Comparison of ENCODE assay signal across 8 cellular contexts in the genomic region with DNA sequence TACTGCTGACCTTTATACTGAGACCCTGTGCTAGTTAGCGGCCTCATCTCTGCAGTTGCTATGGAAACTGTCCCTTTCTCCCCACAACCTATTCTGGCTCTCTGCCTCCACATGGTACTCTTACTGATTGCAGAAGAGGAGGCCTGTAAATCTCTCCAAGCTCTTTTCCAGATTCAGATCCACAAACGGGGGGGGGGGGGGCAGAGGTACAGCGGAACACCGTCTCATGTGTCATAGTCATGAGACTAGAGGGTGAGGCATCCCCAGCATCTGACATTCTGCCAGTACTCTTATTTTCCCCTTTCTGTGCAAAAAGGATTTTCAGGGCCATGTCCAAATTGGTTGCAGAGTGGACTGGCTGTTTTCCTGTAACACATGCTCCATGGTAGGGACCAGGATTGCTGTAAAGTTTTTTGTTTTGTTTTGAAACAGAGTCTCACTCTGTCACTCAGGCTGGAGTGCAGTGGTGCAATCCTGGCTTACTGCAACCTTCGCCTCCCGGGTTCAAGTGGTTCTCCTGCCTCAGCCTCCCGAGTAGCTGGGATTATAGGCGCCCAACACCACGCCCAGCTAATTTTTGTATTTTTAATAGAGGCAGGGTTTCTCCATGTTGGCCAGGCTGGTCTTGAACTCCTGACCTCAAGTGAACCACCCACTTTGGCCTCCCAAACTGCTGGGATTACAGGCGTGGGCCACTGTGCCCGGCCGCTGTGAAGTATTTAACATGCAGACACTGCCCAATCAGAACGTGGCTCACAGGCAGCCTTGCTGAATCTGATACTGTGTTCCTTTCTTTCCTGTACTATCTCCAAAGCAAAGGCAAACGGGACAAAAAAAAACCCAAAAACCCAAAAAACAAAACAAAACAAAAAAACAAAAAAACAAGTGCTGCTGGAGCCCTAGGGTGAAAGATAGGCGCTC. TPM values are rescaled to one million over a fixed set of nuclear protein-coding genes. Genes with fewer than 3 reads are reported as not detected.
DNase-seq lines count a peak whose midpoint lies in the region; ATAC-seq lines count a peak whose summit lies in the region.

No MANE protein-coding gene starts in this region.

- no peaks in the 10 kb centered on the region for H3K27me3 ChIP-seq in thymus (ENCODE audit: control insufficient read depth, insufficient read depth)

- H3K4me1 Mint-ChIP-seq in activated T-cell treated with anti-CD3 and anti-CD28 coated beads, Interleukin-2, amount 50 U/mL, for 4 hours (ENCODE audit: low read depth): peaks cover 31% of the 10 kb centered on the region
- peaks cover 30% of the 10 kb centered on the region for H3K4me1 Mint-ChIP-seq in activated CD4-positive, alpha-beta memory T cell treated with anti-CD3 and anti-CD28 coated beads for 36 hours (ENCODE audit: low read depth)

- no peak for ATAC-seq in activated T-cell treated with anti-CD3 and anti-CD28 coated beads, Interleukin-2, amount 50 U/mL, for 4 hours

- H3K36me3 Mint-ChIP-seq in activated T-cell treated with anti-CD3 and anti-CD28 coated beads, Interleukin-2, amount 50 U/mL, for 4 hours (ENCODE audit: insufficient read depth): no peaks in the 10 kb centered on the region
- H3K36me3 Mint-ChIP-seq in activated CD4-positive, alpha-beta memory T cell treated with anti-CD3 and anti-CD28 coated beads for 36 hours: no peaks in the 10 kb centered on the region

- peak overlapping the region; percentile 64 for H3K4me3 ChIP-seq in iPS-11a (ENCODE audit: low read depth, low read length)
- H3K4me3 ChIP-seq in thymus (ENCODE audit: low read length): peak overlapping the region; percentile 63

- no peaks in the 10 kb centered on the region for H3K9me3 Mint-ChIP-seq in activated T-cell treated with anti-CD3 and anti-CD28 coated beads, Interleukin-2, amount 50 U/mL, for 4 hours
- H3K9me3 Mint-ChIP-seq in activated CD4-positive, alpha-beta memory T cell treated with anti-CD3 and anti-CD28 coated beads for 36 hours: no peaks in the 10 kb centered on the region

- H3K27ac ChIP-seq in thymus (ENCODE audit: low read depth): peak overlapping the region; percentile 3

- no peaks in the 10 kb centered on the region for H3K36me3 ChIP-seq in thymus (ENCODE audit: control insufficient read depth, insufficient read depth)

- POLR2A ChIA-PET in activated CD4-positive, alpha-beta memory T cell treated with anti-CD3 and anti-CD28 coated beads for 36 hours (lab: Charles Lee): interaction anchor here (1.5 to 2.5 kb wide), 2 partner anchors 15 to 237 kb away, joined by 3 to 22 read pairs; partner anchors contain the start of genes PDIA3 and TP53BP1

- H3K4me1 ChIP-seq in thymus (ENCODE audit: control insufficient read depth, insufficient read depth, low read length): peaks cover 24% of the 10 kb centered on the region

- WGBS in thymus: 82% methylated on average over 15 of the region's 15 CpGs

- intact Hi-C loops in activated CD4-positive, alpha-beta memory T cell treated with anti-CD3 and anti-CD28 coated beads for 36 hours (cut with micrococcal nuclease): no loop called here

- no peaks in the 10 kb centered on the region for H3K9me3 ChIP-seq in thymus (ENCODE audit: control insufficient read depth)

- H3K27ac Mint-ChIP-seq in activated CD4-positive, alpha-beta memory T cell treated with anti-CD3 and anti-CD28 coated beads for 36 hours: peak overlapping the region; percentile 85

- no peak for DNase-seq in activated T-cell treated with anti-CD3 and anti-CD28 coated beads, Interleukin-2, amount 50 U/mL, for 4 hours
- DNase-seq in activated T-cell treated with anti-CD3 and anti-CD28 coated beads for 4 hours (no peak), islet precursor cell (no peak), foreskin melanocyte (no peak)
- no peak for DNase-seq in activated CD4-positive, alpha-beta memory T cell treated with anti-CD3 and anti-CD28 coated beads for 36 hours
- DNase-seq in stimulated activated CD4-positive, alpha-beta T cell treated with anti-CD3 and anti-CD28 coated beads, Interleukin-1b, Interleukin-23, amount 100 ng/mL, for 48 hours: no peak

- peak overlapping the region; percentile 86 for H3K4me3 Mint-ChIP-seq in activated T-cell treated with anti-CD3 and anti-CD28 coated beads, Interleukin-2, amount 50 U/mL, for 4 hours
- peak overlapping the region; percentile 86 for H3K4me3 Mint-ChIP-seq in activated CD4-positive, alpha-beta memory T cell treated with anti-CD3 and anti-CD28 coated beads for 36 hours

- CTCF ChIA-PET in activated CD4-positive, alpha-beta memory T cell treated with anti-CD3 and anti-CD28 coated beads for 36 hours (lab: Charles Lee): interaction anchor here (1.5 to 3.0 kb wide), 3 partner anchors 16 to 224 kb away, joined by 3 to 22 read pairs (median 15); partner anchors contain the start of gene TP53BP1

- H3K27me3 Mint-ChIP-seq in activated T-cell treated with anti-CD3 and anti-CD28 coated beads, Interleukin-2, amount 50 U/mL, for 4 hours (ENCODE audit: low read depth): no peaks in the 10 kb centered on the region
- H3K27me3 Mint-ChIP-seq in activated CD4-positive, alpha-beta memory T cell treated with anti-CD3 and anti-CD28 coated beads for 36 hours: no peaks in the 10 kb centered on the region

RNA-seq across cellular contexts. Expression of gene MAP1A, which starts 8.1 kb away (rescaled TPM):
- total RNA-seq in activated T-cell treated with anti-CD3 and anti-CD28 coated beads, Interleukin-2, amount 50 U/mL, for 4 hours: 1 to 10 TPM; 1.1 to 1.2 (median 1.2) TPM
- 1 to 10 TPM; 1.5 TPM for total RNA-seq in activated CD4-positive, alpha-beta memory T cell treated with anti-CD3 and anti-CD28 coated beads for 36 hours
- polyA plus RNA-seq in thymus: 3.6 TPM

RNA-seq across cellular contexts. Expression of gene TP53BP1, which starts 16.3 kb away (rescaled TPM):
- 10 to 100 TPM; 30.5 to 36.1 (median 35.3) TPM for total RNA-seq in activated T-cell treated with anti-CD3 and anti-CD28 coated beads, Interleukin-2, amount 50 U/mL, for 4 hours
- total RNA-seq in activated CD4-positive, alpha-beta memory T cell treated with anti-CD3 and anti-CD28 coated beads for 36 hours: 10 to 100 TPM; 26.4 to 32.0 TPM
- 17.5 TPM for polyA plus RNA-seq in thymus
